Comparison of ENCODE assay signal across 19 cellular contexts in genomic region chr4:170270628-170271027, GRCh38.
"Had no signal": no experiment of that assay in that cellular context is flagged by ENCODE, and none has a peak within 500 bp of the region (broad histone marks: within the 10 kb centered on the region; RNA-seq: fewer than 3 reads in every experiment).

No MANE protein-coding gene starts in this region.

- H3K9me3 ChIP-seq: esophagus muscularis mucosa, upper lobe of right lung had no signal

- H3K27me3 ChIP-seq: esophagus muscularis mucosa, heart right ventricle, spleen, upper lobe of right lung had no signal

- H3K4me1 ChIP-seq: esophagus muscularis mucosa, heart right ventricle, spleen, upper lobe of right lung had no signal

- H3K36me3 ChIP-seq: esophagus muscularis mucosa, heart right ventricle, spleen, upper lobe of right lung had no signal

- H3K4me3 ChIP-seq: esophagus muscularis mucosa, heart right ventricle, spleen, upper lobe of right lung had no signal

- FAIRE-seq: endothelial cell of umbilical vein had no signal

- DNase-seq: activated CD4-positive, alpha-beta memory T cell treated with anti-CD3 and anti-CD28 coated beads for 36 hours; activated CD4-positive, alpha-beta T cell treated with anti-CD3 and anti-CD28 coated beads for 4 hours; activated naive CD8-positive, alpha-beta T cell treated with anti-CD3 and anti-CD28 coated beads for 36 hours; activated T-cell treated with anti-CD3 and anti-CD28 coated beads for 4 hours; amniotic stem cell; dermis blood vessel endothelial cell; effector memory CD4-positive, alpha-beta T cell; heart right ventricle; kidney glomerular epithelial cell; left ventricle myocardium superior; naive B cell; retina; spleen; stimulated activated CD4-positive, alpha-beta T cell treated with anti-CD3 and anti-CD28 coated beads, Interleukin-4, amount 100 ng/mL, for 4 hours; upper lobe of right lung had no signal

- H3K27ac ChIP-seq: esophagus muscularis mucosa, heart right ventricle, spleen, upper lobe of right lung had no signal

- ATAC-seq: heart right ventricle; left ventricle myocardium superior; stimulated activated memory B cell treated with anti-CD40 and anti-IgM and Interleukin-4, amounts not matched to agents 10 μg/mL and 1 μg/mL and 100 μg/mL, for 72 hours; upper lobe of right lung; WTC11 had no signal
